8 cellular contexts compared by ENCODE assay signal in the genomic region with DNA sequence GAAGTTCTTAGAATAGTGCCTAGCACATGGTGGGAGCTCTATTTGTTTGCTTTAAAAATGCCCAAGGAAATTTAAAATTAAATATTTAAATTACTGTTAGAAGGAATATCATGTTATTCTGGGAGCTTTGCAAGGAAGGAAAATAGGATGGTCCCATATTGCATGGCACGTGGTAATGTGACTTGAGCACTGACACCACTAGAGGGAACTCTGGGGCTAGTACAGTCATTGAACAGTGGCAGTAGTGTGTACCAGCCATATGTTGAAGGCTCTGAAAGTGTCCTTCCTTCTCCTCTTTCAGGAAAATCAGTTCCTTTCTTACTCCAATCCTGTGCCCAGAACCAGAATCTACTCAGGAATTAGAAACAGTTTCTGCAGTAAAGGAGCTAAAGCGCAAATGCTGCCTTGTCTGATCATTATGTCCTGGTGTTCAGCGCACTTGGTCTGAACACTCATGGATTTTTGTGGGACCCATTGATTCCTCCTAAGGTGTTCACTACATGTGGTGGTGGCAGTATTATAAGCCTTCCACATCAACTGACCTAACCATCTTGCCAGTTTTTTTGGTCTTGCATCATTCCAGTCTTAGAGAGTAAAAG. TPM values are rescaled to one million over a fixed set of nuclear protein-coding genes. Genes with fewer than 3 reads are reported as not detected.
A peak's percentile ranks its signal among the peaks of the same experiment; 100 is the strongest.
DNase-seq lines count a peak whose midpoint lies in the region; ATAC-seq and TF ChIP-seq lines count a peak whose summit lies in the region.

No MANE protein-coding gene starts in this region.

- H3K9me3 Mint-ChIP-seq in MCF 10A (ENCODE audit: unreplicated experiment) (no peaks in the 10 kb centered on the region), GM23338 (no peaks in the 10 kb centered on the region), WTC11 (no peaks in the 10 kb centered on the region)

- no peaks in the 10 kb centered on the region for H3K36me3 Mint-ChIP-seq in MCF 10A (ENCODE audit: insufficient read depth, unreplicated experiment)
- no peaks in the 10 kb centered on the region for H3K36me3 Mint-ChIP-seq in GM23338 (ENCODE audit: low read depth)
- H3K36me3 Mint-ChIP-seq in WTC11: no peaks in the 10 kb centered on the region

- H3K4me1 ChIP-seq in breast epithelium: no peaks in the 10 kb centered on the region
- H3K4me1 ChIP-seq in GM23338 (ENCODE audit: insufficient read depth): no peaks in the 10 kb centered on the region

- H3F3A ChIP-seq in GM23338 (replicated peaks; ENCODE audit: low read depth): no peaks in the 10 kb centered on the region

- peak; percentile 58 for TF ChIP-seq CTCF in MCF 10A (IDR thresholded peaks at IDR 0.05; ENCODE audit: unreplicated experiment)
- TF ChIP-seq CTCF in breast epithelium (IDR thresholded peaks at IDR 0.05): no peak
- TF ChIP-seq CTCF in GM23338 (conservative IDR thresholded peaks at IDR 0.05; ENCODE audit: low read depth in 2 of 2): peak; percentile 69 to 84
- 0 out of 2 replicates have a peak, but pooled peaks have one; percentile 22 for TF ChIP-seq CTCF in WTC11 (IDR thresholded peaks at IDR 0.05)

- intact Hi-C loops in MCF 10A (cut with micrococcal nuclease) (loop anchor here (1.0 to 2.0 kb wide), 3 partner anchors 69 to 619 kb away; no protein-coding TSS in a partner anchor), breast epithelium (cut with DNase I; ENCODE audit: low total_unique reads) (no loop called here), left colon (cut with DNase I, micrococcal nuclease) (no loop called here)

- CTCF ChIA-PET in MCF 10A (lab: Yijun Ruan, JAX) (interaction anchor here (0.5 to 6.4 kb wide), 57 partner anchors 8 to 848 kb away, joined by 3 to 94 read pairs (median 3); no protein-coding TSS in a partner anchor), WTC11 (lab: Charles Lee) (interaction anchor here (0.6 to 2.6 kb wide), 11 partner anchors 9 to 641 kb away, joined by 3 to 13 read pairs (median 4); no protein-coding TSS in a partner anchor)

- no peaks in the 10 kb centered on the region for H3K9me3 ChIP-seq in breast epithelium

- no peak overlapping the region for H3K4me3 ChIP-seq in breast epithelium
- no peak overlapping the region for H3K4me3 ChIP-seq in GM23338

- H3K4me2 ChIP-seq in GM23338: no peak overlapping the region

- peak; percentile 98 for ATAC-seq in GM23338
- ATAC-seq in WTC11: peak; percentile 99
- ATAC-seq in left colon: peak; percentile 80

- H3K4me3 Mint-ChIP-seq in MCF 10A (ENCODE audit: unreplicated experiment) (no peak overlapping the region), GM23338 (no peak overlapping the region), WTC11 (no peak overlapping the region)

- H3K27ac ChIP-seq in breast epithelium: no peak overlapping the region
- no peak overlapping the region for H3K27ac ChIP-seq in GM23338 (ENCODE audit: low read depth)

- no peaks in the 10 kb centered on the region for H4K20me1 ChIP-seq in GM23338 (replicated peaks; ENCODE audit: insufficient read depth)

- DNase-seq in MCF 10A (ENCODE audit: unreplicated experiment): peak; percentile 73
- DNase-seq in breast epithelium (ENCODE audit: low spot score in 2 of 2): no peak
- peak; percentile 73 for DNase-seq in GM23338 (ENCODE audit: low spot score)
- peak; percentile 44 to 66 for DNase-seq in Kasumi-1 (lab: John Stamatoyannopoulos, UW)
- DNase-seq in WTC11 (ENCODE audit: low spot score): peak; percentile 26
- DNase-seq in left colon: peak; percentile 30 to 38
- no peak for DNase-seq in T-helper 9 cell
- DNase-seq in activated CD8-positive, alpha-beta memory T cell treated with anti-CD3 and anti-CD28 coated beads, Interleukin-2, amount 50 U/mL, for 48 hours: no peak

- H3K27me3 ChIP-seq in breast epithelium (no peaks in the 10 kb centered on the region), GM23338 (ENCODE audit: insufficient read depth) (no peaks in the 10 kb centered on the region)

- no peaks in the 10 kb centered on the region for H3K9me2 ChIP-seq in GM23338 (ENCODE audit: insufficient read depth)

- POLR2A ChIA-PET in MCF 10A (lab: Yijun Ruan, JAX) (interaction anchor here (0.7 to 1.2 kb wide), 3 partner anchors 69 to 164 kb away, joined by 3 to 4 read pairs (median 4); no protein-coding TSS in a partner anchor), WTC11 (lab: Charles Lee) (no interaction called here)

- no peak overlapping the region for H3K27ac Mint-ChIP-seq in MCF 10A (ENCODE audit: low read depth, unreplicated experiment)
- H3K27ac Mint-ChIP-seq in GM23338: no peak overlapping the region
- H3K27ac Mint-ChIP-seq in WTC11: no peak overlapping the region

- no TSS peak for BruUV-seq in MCF 10A (replicated peaks; lab: Mats Ljungman, UMichigan)

- H3K36me3 ChIP-seq in breast epithelium (no peaks in the 10 kb centered on the region), GM23338 (ENCODE audit: insufficient read depth) (no peaks in the 10 kb centered on the region)

- H2AFZ ChIP-seq in GM23338: peak overlapping the region; percentile 79; the same call in 1 of the 2 replicates

- H3K4me1 Mint-ChIP-seq in MCF 10A (ENCODE audit: insufficient read depth, unreplicated experiment) (no peaks in the 10 kb centered on the region), GM23338 (no peaks in the 10 kb centered on the region; the same call in 2 of the 3 replicates), WTC11 (no peaks in the 10 kb centered on the region)

- no peak for TF ChIP-seq POLR2A in breast epithelium (IDR thresholded peaks at IDR 0.05)

- H3K79me2 ChIP-seq in GM23338 (replicated peaks; ENCODE audit: insufficient read depth): no peaks in the 10 kb centered on the region

- H3K27me3 Mint-ChIP-seq in MCF 10A (ENCODE audit: insufficient read depth, unreplicated experiment) (peaks cover 20% of the 10 kb centered on the region), GM23338 (ENCODE audit: insufficient read depth, low read depth, poor library complexity) (peaks cover 1% of the 10 kb centered on the region), WTC11 (ENCODE audit: low read depth) (no peaks in the 10 kb centered on the region; the same call in 1 of the 2 replicates)

TF ChIP-seq in GM23338, 12 proteins besides CTCF, POLR2A, EP300 and RAD21 (continues in another document):
- no peak for TF ChIP-seq POLR2AphosphoS5 (IDR thresholded peaks at IDR 0.05; ENCODE audit: low read depth)
- no peak for TF ChIP-seq JUNB (IDR thresholded peaks at IDR 0.05; ENCODE audit: unreplicated experiment)
- no peak for TF ChIP-seq STAT1 (IDR thresholded peaks at IDR 0.05; ENCODE audit: unreplicated experiment)

TF ChIP-seq in WTC11, 78 proteins besides CTCF, POLR2A, EP300 and RAD21:
- no peak for TF ChIP-seq ZNF263 (CRISPR knock-in tag; IDR thresholded peaks at IDR 0.05; ENCODE audit: low read depth)
- TF ChIP-seq, protein P1, sequence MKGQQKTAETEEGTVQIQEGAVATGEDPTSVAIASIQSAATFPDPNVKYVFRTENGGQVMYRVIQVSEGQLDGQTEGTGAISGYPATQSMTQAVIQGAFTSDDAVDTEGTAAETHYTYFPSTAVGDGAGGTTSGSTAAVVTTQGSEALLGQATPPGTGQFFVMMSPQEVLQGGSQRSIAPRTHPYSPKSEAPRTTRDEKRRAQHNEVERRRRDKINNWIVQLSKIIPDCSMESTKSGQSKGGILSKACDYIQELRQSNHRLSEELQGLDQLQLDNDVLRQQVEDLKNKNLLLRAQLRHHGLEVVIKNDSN (CRISPR knock-in tag; IDR thresholded peaks at IDR 0.05): 0 out of 2 replicates have a peak, but pooled peaks have one; percentile 24
- no peak for TF ChIP-seq GRHL2 (CRISPR knock-in tag; IDR thresholded peaks at IDR 0.05; ENCODE audit: insufficient replicate concordance, severe bottlenecking)
- TF ChIP-seq ZNF121 (CRISPR knock-in tag; IDR thresholded peaks at IDR 0.05): peak; percentile 87
- TF ChIP-seq, protein P2, sequence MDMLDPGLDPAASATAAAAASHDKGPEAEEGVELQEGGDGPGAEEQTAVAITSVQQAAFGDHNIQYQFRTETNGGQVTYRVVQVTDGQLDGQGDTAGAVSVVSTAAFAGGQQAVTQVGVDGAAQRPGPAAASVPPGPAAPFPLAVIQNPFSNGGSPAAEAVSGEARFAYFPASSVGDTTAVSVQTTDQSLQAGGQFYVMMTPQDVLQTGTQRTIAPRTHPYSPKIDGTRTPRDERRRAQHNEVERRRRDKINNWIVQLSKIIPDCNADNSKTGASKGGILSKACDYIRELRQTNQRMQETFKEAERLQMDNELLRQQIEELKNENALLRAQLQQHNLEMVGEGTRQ (CRISPR knock-in tag; IDR thresholded peaks at IDR 0.05): peak; percentile 54; the same call in 1 of the 2 replicates
- TF ChIP-seq, protein P3, sequence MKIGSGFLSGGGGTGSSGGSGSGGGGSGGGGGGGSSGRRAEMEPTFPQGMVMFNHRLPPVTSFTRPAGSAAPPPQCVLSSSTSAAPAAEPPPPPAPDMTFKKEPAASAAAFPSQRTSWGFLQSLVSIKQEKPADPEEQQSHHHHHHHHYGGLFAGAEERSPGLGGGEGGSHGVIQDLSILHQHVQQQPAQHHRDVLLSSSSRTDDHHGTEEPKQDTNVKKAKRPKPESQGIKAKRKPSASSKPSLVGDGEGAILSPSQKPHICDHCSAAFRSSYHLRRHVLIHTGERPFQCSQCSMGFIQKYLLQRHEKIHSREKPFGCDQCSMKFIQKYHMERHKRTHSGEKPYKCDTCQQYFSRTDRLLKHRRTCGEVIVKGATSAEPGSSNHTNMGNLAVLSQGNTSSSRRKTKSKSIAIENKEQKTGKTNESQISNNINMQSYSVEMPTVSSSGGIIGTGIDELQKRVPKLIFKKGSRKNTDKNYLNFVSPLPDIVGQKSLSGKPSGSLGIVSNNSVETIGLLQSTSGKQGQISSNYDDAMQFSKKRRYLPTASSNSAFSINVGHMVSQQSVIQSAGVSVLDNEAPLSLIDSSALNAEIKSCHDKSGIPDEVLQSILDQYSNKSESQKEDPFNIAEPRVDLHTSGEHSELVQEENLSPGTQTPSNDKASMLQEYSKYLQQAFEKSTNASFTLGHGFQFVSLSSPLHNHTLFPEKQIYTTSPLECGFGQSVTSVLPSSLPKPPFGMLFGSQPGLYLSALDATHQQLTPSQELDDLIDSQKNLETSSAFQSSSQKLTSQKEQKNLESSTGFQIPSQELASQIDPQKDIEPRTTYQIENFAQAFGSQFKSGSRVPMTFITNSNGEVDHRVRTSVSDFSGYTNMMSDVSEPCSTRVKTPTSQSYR (CRISPR knock-in tag; IDR thresholded peaks at IDR 0.05): no peak

RNA-seq across cellular contexts. Expression of a gene that starts 54.1 kb away (rescaled TPM):
- total RNA-seq in MCF 10A (2022) (not detected in 2 replicates), breast epithelium (1 to 10 TPM in 2 of 3 donors, not detected in 1; 1.3 to 3.0 TPM), WTC11 (2021) (0.25 to 0.68 TPM (median 0.39 TPM) in 3 replicates), left colon (10 to 100 TPM; 35.3 to 44.7 TPM)
- total RNA-seq in GM23338 (2014; rRNA removed; shearing (Covaris generic)): 4.1 and 5.8 TPM in 2 replicates
- 3.2 and 4.0 TPM in 2 replicates for polyA plus RNA-seq in GM23338 (2016; fragmentation: Nextera tagmentation; extraction: Ambion mirVana)

Comparison
In these comparisons a context has a peak if more than half of its experiments do, and no peak if none do; other contexts are left out.
1. DNase-seq: peak in MCF 10A (single experiment), GM23338 (single experiment), Kasumi-1 (2 of 2), WTC11 (single experiment) and left colon (2 of 2); none in breast epithelium (0 of 2), T-helper 9 cell (single experiment) and activated CD8-positive, alpha-beta memory T cell treated with anti-CD3 and anti-CD28 coated beads, Interleukin-2, amount 50 U/mL, for 48 hours (single experiment).
2. CTCF ChIP-seq: peak in MCF 10A (single experiment), GM23338 (2 of 2) and WTC11 (single experiment); none in breast epithelium (0 of 3).
3. Peak in every context shown above with its lines, with median percentiles within 50 percentile points of each other: ATAC-seq.